In genomic region chr15:63764912-63765311, GRCh38 we compare ENCODE assay signal across 23 cellular contexts.
A peak's percentile ranks its signal among the peaks of the same experiment; 100 is the strongest.
DNase-seq lines count a peak whose midpoint lies in the region; ATAC-seq and TF ChIP-seq lines count a peak whose summit lies in the region.
"Had no signal": no experiment of that assay in that cellular context is flagged by ENCODE, and none has a peak within 500 bp of the region (broad histone marks: within the 10 kb centered on the region; RNA-seq: fewer than 3 reads in every experiment).

No MANE protein-coding gene starts in this region.

- H3K36me3 Mint-ChIP-seq in CD4-positive, CD25-positive, alpha-beta regulatory T cell, result peaks cover 20% of the 10 kb centered on the region
- peaks cover 3% of the 10 kb centered on the region for H3K36me3 Mint-ChIP-seq in chondrocyte (ENCODE audit: low read depth)
- peaks cover 0 to 19% (median 6%) of the 10 kb centered on the region in 5 donors for H3K36me3 Mint-ChIP-seq in naive thymus-derived CD4-positive, alpha-beta T cell

- H3K4me3 ChIP-seq in CD4-positive, CD25-positive, alpha-beta regulatory T cell (ENCODE audit: low read depth, low read length), result no peak overlapping the region
- no peak overlapping the region; the same call in 1 of the 2 replicates for H3K4me3 ChIP-seq in HAP-1
- H3K4me3 ChIP-seq in naive thymus-derived CD4-positive, alpha-beta T cell (ENCODE audit: low read length), result no peak overlapping the region
- H3K4me3 ChIP-seq: right lobe of liver had no signal

- intact Hi-C loops in naive thymus-derived CD4-positive, alpha-beta T cell (cut with micrococcal nuclease), result loop anchor here (5.0 kb wide), 1 partner anchor 42 kb away; no protein-coding TSS in a partner anchor
- intact Hi-C loops in posterior vena cava (cut with DNase I), result no loop called here

- no peaks in the 10 kb centered on the region for H3K27me3 Mint-ChIP-seq in CD4-positive, CD25-positive, alpha-beta regulatory T cell
- H3K27me3 Mint-ChIP-seq in chondrocyte (ENCODE audit: low read depth), result no peaks in the 10 kb centered on the region
- no peaks in the 10 kb centered on the region for H3K27me3 Mint-ChIP-seq in naive thymus-derived CD4-positive, alpha-beta T cell
- H3K27me3 Mint-ChIP-seq: type B pancreatic cell had no signal

- DNase-seq in CD4-positive, CD25-positive, alpha-beta regulatory T cell, result no peak
- DNase-seq in HAP-1 (ENCODE audit: low spot score in 2 of 2), result peak; percentile 44 to 83
- DNase-seq in chondrocyte (ENCODE audit: low spot score), result no peak
- DNase-seq in naive thymus-derived CD4-positive, alpha-beta T cell, result peak in 2 of 9 donors; percentile 6 to 31
- no peak for DNase-seq in islet precursor cell
- no peak for DNase-seq in posterior vena cava (ENCODE audit: low spot score)
- DNase-seq: activated effector memory CD4-positive, alpha-beta T cell treated with Interleukin-2 at 50 U/mL for 16 hours; anterior cingulate cortex; DND-41; hypothalamus; left colon; midbrain; NCI-H1436 treated with DMSO at 0.1 percent for 48 hours; NCI-H2171; OCI-M1; right lobe of liver; SHP77 treated with DMSO at 0.1 percent for 48 hours; stimulated activated naive CD8-positive, alpha-beta T cell treated with anti-CD3 and anti-CD28 coated beads, Interleukin-15, Interleukin-2, amounts not matched to agents 100 U/mL and 50 U/mL, for 24 hours had no signal

- peaks cover 25% of the 10 kb centered on the region for H3K4me1 ChIP-seq in CD4-positive, CD25-positive, alpha-beta regulatory T cell (ENCODE audit: control insufficient read depth, insufficient read depth, low read length, poor library complexity, severe bottlenecking)
- H3K4me1 ChIP-seq in HAP-1, result peaks cover 31% of the 10 kb centered on the region
- H3K4me1 ChIP-seq in naive thymus-derived CD4-positive, alpha-beta T cell (ENCODE audit: control insufficient read depth in 2 of 2, insufficient read depth in 2 of 2, low read length in 2 of 2), result peaks cover 21 to 24% of the 10 kb centered on the region in 2 donors

- H3K27ac ChIP-seq in CD4-positive, CD25-positive, alpha-beta regulatory T cell (ENCODE audit: insufficient read depth, low read length, poor library complexity, severe bottlenecking), result no peak overlapping the region
- H3K27ac ChIP-seq in naive thymus-derived CD4-positive, alpha-beta T cell (ENCODE audit: low read depth, low read length), result no peak overlapping the region
- H3K27ac ChIP-seq: right lobe of liver, VCaP had no signal

- peaks cover 20% of the 10 kb centered on the region for H3K36me3 ChIP-seq in CD4-positive, CD25-positive, alpha-beta regulatory T cell (ENCODE audit: control insufficient read depth, insufficient read depth, low read length)
- no peaks in the 10 kb centered on the region for H3K36me3 ChIP-seq in HAP-1 (replicated peaks)
- peaks cover 0 to 3% (median 3%) of the 10 kb centered on the region in 3 experiments for H3K36me3 ChIP-seq in naive thymus-derived CD4-positive, alpha-beta T cell (ENCODE audit: control insufficient read depth in 2 of 3, insufficient read depth in 3 of 3, low read length in 3 of 3)
- H3K36me3 ChIP-seq: right lobe of liver had no signal

- H3K27ac Mint-ChIP-seq in CD4-positive, CD25-positive, alpha-beta regulatory T cell, result peak overlapping the region in 2 of 3 donors; percentile 24 to 75
- H3K27ac Mint-ChIP-seq in chondrocyte (ENCODE audit: unreplicated experiment), result peak overlapping the region; percentile 19
- H3K27ac Mint-ChIP-seq in naive thymus-derived CD4-positive, alpha-beta T cell, result peak overlapping the region in 8 of 9 donors; percentile 1 to 81 (median 56)
- H3K27ac Mint-ChIP-seq: T-helper 1 cell treated with Interleukin-12 subunit alpha and Interleukin-12 subunit beta and Interleukin-4 antibody, amounts not matched to agents 30 μg/mL and 1 μg/mL, for 36 hours; type B pancreatic cell had no signal

- POLR2A ChIA-PET in naive thymus-derived CD4-positive, alpha-beta T cell (lab: Charles Lee), result interaction anchor here (1.2 kb wide), 1 partner anchor 13 kb away, joined by 3 read pairs; no protein-coding TSS in a partner anchor

- H3K4me1 Mint-ChIP-seq in CD4-positive, CD25-positive, alpha-beta regulatory T cell, result peaks cover 39 to 67% (median 53%) of the 10 kb centered on the region in 4 donors
- H3K4me1 Mint-ChIP-seq in chondrocyte (ENCODE audit: low read depth), result peaks cover 9% of the 10 kb centered on the region
- peaks cover 42 to 87% (median 76%) of the 10 kb centered on the region in 7 donors for H3K4me1 Mint-ChIP-seq in naive thymus-derived CD4-positive, alpha-beta T cell

- no peaks in the 10 kb centered on the region for H3K27me3 ChIP-seq in CD4-positive, CD25-positive, alpha-beta regulatory T cell (ENCODE audit: control insufficient read depth, insufficient read depth, low read length)
- no peaks in the 10 kb centered on the region for H3K27me3 ChIP-seq in HAP-1 (ENCODE audit: low read depth)
- no peaks in the 10 kb centered on the region for H3K27me3 ChIP-seq in naive thymus-derived CD4-positive, alpha-beta T cell (ENCODE audit: control insufficient read depth in 2 of 2, insufficient read depth in 2 of 2, low read length in 2 of 2)
- H3K27me3 ChIP-seq: right lobe of liver had no signal

- H3K9me3 Mint-ChIP-seq in CD4-positive, CD25-positive, alpha-beta regulatory T cell, result peaks cover 0 to 2% (median 0%) of the 10 kb centered on the region in 7 donors
- H3K9me3 Mint-ChIP-seq in chondrocyte (ENCODE audit: low read depth), result peaks cover 2% of the 10 kb centered on the region
- no peaks in the 10 kb centered on the region for H3K9me3 Mint-ChIP-seq in naive thymus-derived CD4-positive, alpha-beta T cell
- H3K9me3 Mint-ChIP-seq: T-helper 1 cell treated with Interleukin-12 subunit alpha and Interleukin-12 subunit beta and Interleukin-4 antibody, amounts not matched to agents 30 μg/mL and 1 μg/mL, for 36 hours; type B pancreatic cell had no signal

- CTCF ChIA-PET in naive thymus-derived CD4-positive, alpha-beta T cell (lab: Charles Lee), result interaction anchor here (1.6 kb wide), 1 partner anchor 12 kb away, joined by 6 read pairs; no protein-coding TSS in a partner anchor

- H3K9me3 ChIP-seq in CD4-positive, CD25-positive, alpha-beta regulatory T cell (ENCODE audit: control insufficient read depth in 2 of 2, low read length in 2 of 2), result no peaks in the 10 kb centered on the region
- H3K9me3 ChIP-seq in HAP-1, result no peaks in the 10 kb centered on the region
- no peaks in the 10 kb centered on the region for H3K9me3 ChIP-seq in naive thymus-derived CD4-positive, alpha-beta T cell (ENCODE audit: control insufficient read depth in 2 of 3, low read length in 3 of 3)
- H3K9me3 ChIP-seq: right lobe of liver had no signal

- no peak for TF ChIP-seq CTCF in chondrocyte (IDR thresholded peaks at IDR 0.05)

- H3K4me3 Mint-ChIP-seq in CD4-positive, CD25-positive, alpha-beta regulatory T cell, result peak overlapping the region in 2 of 4 donors; percentile 20 to 24
- H3K4me3 Mint-ChIP-seq in chondrocyte (ENCODE audit: unreplicated experiment), result no peak overlapping the region
- peak overlapping the region in 8 of 10 donors; percentile 3 to 57 (median 19) for H3K4me3 Mint-ChIP-seq in naive thymus-derived CD4-positive, alpha-beta T cell
- H3K4me3 Mint-ChIP-seq: T-helper 1 cell treated with Interleukin-12 subunit alpha and Interleukin-12 subunit beta and Interleukin-4 antibody, amounts not matched to agents 30 μg/mL and 1 μg/mL, for 36 hours; type B pancreatic cell had no signal

- ATAC-seq in CD4-positive, CD25-positive, alpha-beta regulatory T cell (ENCODE audit: low read depth in 2 of 2), result no peak
- no peak for ATAC-seq in naive thymus-derived CD4-positive, alpha-beta T cell
- ATAC-seq in HG03571 (IDR thresholded peaks at IDR 0.05; ENCODE audit: unreplicated experiment), result no peak
- ATAC-seq in GM18517 (IDR thresholded peaks at IDR 0.05; ENCODE audit: unreplicated experiment), result no peak
- ATAC-seq: left colon; right lobe of liver; stimulated activated naive CD8-positive, alpha-beta T cell treated with anti-CD3 and anti-CD28 coated beads, Interleukin-15, Interleukin-2, amounts not matched to agents 100 U/mL and 50 U/mL, for 24 hours had no signal

- in situ Hi-C loops in HAP-1 (cut with MboI; ENCODE audit: low sequenced_read_pairs), result loop anchor here (25.0 kb wide), 1 partner anchor 122 kb away; no protein-coding TSS in a partner anchor

Comparison
In these comparisons a context has a peak if more than half of its experiments do, and no peak if none do; other contexts are left out.
1. DNase-seq: peak in HAP-1 (2 of 2); none in CD4-positive, CD25-positive, alpha-beta regulatory T cell (0 of 3), chondrocyte (single experiment), islet precursor cell (single experiment) and posterior vena cava (single experiment).
2. intact Hi-C loops: an anchor here in naive thymus-derived CD4-positive, alpha-beta T cell (5.0 kb wide); none called in posterior vena cava.
3. Peak in every context shown above with its lines, with median percentiles within 50 percentile points of each other: H3K27ac Mint-ChIP-seq.